1 cellular context compared by ENCODE assay signal in genomic region chr17:78248051-78248914, GRCh38.
A peak's percentile ranks its signal among the peaks of the same experiment; 100 is the strongest.
TF ChIP-seq lines count a peak whose summit lies in the region.

No MANE protein-coding gene starts in this region.

TF ChIP-seq in HepG2, 621 proteins besides CTCF, POLR2A, EP300 and RAD21 (continued from another document):
- TF ChIP-seq ZHX2 (IDR thresholded peaks at IDR 0.05; ENCODE audit: low read depth) (no peak), ZHX2 (CRISPR knock-in tag; IDR thresholded peaks at IDR 0.05; ENCODE audit: borderline replicate concordance) (no peak), ZNF446 (CRISPR knock-in tag; IDR thresholded peaks at IDR 0.05) (no peak), ZNF781 (CRISPR knock-in tag; IDR thresholded peaks at IDR 0.05; ENCODE audit: borderline replicate concordance, not compliant biosample characterization) (no peak), SOX5 (CRISPR knock-in tag; IDR thresholded peaks at IDR 0.05; ENCODE audit: borderline replicate concordance) (0 out of 2 replicates have a peak, but pooled peaks have one; percentile 17), ZNF337 (CRISPR knock-in tag; IDR thresholded peaks at IDR 0.05; ENCODE audit: borderline replicate concordance, low read depth) (0 out of 2 replicates have a peak, but pooled peaks have one; percentile 27), ZNF883 (CRISPR knock-in tag; IDR thresholded peaks at IDR 0.05; ENCODE audit: not compliant biosample characterization) (no peak), HOXA5 (CRISPR knock-in tag; IDR thresholded peaks at IDR 0.05) (no peak), RBFOX2 (IDR thresholded peaks at IDR 0.05; ENCODE audit: low read depth, low read length) (no peak), HMGA1 (CRISPR knock-in tag; conservative IDR thresholded peaks at IDR 0.05) (no peak), ZNF547 (CRISPR knock-in tag; IDR thresholded peaks at IDR 0.05) (0 out of 2 replicates have a peak, but pooled peaks have one; percentile 44), FOXO1 (CRISPR knock-in tag; IDR thresholded peaks at IDR 0.05) (no peak), ZBTB7A (CRISPR knock-in tag; IDR thresholded peaks at IDR 0.05) (peak; percentile 86), THAP9 (CRISPR knock-in tag; IDR thresholded peaks at IDR 0.05; ENCODE audit: borderline replicate concordance) (peak; percentile 23; the same call in 1 of the 2 replicates), TEAD3 (CRISPR knock-in tag; optimal IDR thresholded peaks at IDR 0.05; ENCODE audit: borderline replicate concordance) (peak; percentile 13), SP1 (IDR thresholded peaks at IDR 0.05) (no peak), SP1 (CRISPR knock-in tag; IDR thresholded peaks at IDR 0.05) (no peak), GMEB2 (CRISPR knock-in tag; IDR thresholded peaks at IDR 0.05; ENCODE audit: low read depth) (no peak), NFIC (IDR thresholded peaks at IDR 0.05; ENCODE audit: low read length) (no peak), GTF2F1 (IDR thresholded peaks at IDR 0.05; ENCODE audit: low read length) (no peak), TGIF2 (CRISPR knock-in tag; IDR thresholded peaks at IDR 0.05) (no peak), ZBTB4 (CRISPR knock-in tag; IDR thresholded peaks at IDR 0.05; ENCODE audit: borderline replicate concordance) (peak; percentile 60; the same call in 1 of the 2 replicates), YEATS4 (CRISPR knock-in tag; IDR thresholded peaks at IDR 0.05; ENCODE audit: borderline replicate concordance) (no peak)
- TF ChIP-seq, protein P1, sequence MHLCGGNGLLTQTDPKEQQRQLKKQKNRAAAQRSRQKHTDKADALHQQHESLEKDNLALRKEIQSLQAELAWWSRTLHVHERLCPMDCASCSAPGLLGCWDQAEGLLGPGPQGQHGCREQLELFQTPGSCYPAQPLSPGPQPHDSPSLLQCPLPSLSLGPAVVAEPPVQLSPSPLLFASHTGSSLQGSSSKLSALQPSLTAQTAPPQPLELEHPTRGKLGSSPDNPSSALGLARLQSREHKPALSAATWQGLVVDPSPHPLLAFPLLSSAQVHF (CRISPR knock-in tag; IDR thresholded peaks at IDR 0.05): no peak
- TF ChIP-seq, protein P2, sequence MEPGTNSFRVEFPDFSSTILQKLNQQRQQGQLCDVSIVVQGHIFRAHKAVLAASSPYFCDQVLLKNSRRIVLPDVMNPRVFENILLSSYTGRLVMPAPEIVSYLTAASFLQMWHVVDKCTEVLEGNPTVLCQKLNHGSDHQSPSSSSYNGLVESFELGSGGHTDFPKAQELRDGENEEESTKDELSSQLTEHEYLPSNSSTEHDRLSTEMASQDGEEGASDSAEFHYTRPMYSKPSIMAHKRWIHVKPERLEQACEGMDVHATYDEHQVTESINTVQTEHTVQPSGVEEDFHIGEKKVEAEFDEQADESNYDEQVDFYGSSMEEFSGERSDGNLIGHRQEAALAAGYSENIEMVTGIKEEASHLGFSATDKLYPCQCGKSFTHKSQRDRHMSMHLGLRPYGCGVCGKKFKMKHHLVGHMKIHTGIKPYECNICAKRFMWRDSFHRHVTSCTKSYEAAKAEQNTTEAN (CRISPR knock-in tag; conservative IDR thresholded peaks at IDR 0.05): no peak
- TF ChIP-seq, protein P3, sequence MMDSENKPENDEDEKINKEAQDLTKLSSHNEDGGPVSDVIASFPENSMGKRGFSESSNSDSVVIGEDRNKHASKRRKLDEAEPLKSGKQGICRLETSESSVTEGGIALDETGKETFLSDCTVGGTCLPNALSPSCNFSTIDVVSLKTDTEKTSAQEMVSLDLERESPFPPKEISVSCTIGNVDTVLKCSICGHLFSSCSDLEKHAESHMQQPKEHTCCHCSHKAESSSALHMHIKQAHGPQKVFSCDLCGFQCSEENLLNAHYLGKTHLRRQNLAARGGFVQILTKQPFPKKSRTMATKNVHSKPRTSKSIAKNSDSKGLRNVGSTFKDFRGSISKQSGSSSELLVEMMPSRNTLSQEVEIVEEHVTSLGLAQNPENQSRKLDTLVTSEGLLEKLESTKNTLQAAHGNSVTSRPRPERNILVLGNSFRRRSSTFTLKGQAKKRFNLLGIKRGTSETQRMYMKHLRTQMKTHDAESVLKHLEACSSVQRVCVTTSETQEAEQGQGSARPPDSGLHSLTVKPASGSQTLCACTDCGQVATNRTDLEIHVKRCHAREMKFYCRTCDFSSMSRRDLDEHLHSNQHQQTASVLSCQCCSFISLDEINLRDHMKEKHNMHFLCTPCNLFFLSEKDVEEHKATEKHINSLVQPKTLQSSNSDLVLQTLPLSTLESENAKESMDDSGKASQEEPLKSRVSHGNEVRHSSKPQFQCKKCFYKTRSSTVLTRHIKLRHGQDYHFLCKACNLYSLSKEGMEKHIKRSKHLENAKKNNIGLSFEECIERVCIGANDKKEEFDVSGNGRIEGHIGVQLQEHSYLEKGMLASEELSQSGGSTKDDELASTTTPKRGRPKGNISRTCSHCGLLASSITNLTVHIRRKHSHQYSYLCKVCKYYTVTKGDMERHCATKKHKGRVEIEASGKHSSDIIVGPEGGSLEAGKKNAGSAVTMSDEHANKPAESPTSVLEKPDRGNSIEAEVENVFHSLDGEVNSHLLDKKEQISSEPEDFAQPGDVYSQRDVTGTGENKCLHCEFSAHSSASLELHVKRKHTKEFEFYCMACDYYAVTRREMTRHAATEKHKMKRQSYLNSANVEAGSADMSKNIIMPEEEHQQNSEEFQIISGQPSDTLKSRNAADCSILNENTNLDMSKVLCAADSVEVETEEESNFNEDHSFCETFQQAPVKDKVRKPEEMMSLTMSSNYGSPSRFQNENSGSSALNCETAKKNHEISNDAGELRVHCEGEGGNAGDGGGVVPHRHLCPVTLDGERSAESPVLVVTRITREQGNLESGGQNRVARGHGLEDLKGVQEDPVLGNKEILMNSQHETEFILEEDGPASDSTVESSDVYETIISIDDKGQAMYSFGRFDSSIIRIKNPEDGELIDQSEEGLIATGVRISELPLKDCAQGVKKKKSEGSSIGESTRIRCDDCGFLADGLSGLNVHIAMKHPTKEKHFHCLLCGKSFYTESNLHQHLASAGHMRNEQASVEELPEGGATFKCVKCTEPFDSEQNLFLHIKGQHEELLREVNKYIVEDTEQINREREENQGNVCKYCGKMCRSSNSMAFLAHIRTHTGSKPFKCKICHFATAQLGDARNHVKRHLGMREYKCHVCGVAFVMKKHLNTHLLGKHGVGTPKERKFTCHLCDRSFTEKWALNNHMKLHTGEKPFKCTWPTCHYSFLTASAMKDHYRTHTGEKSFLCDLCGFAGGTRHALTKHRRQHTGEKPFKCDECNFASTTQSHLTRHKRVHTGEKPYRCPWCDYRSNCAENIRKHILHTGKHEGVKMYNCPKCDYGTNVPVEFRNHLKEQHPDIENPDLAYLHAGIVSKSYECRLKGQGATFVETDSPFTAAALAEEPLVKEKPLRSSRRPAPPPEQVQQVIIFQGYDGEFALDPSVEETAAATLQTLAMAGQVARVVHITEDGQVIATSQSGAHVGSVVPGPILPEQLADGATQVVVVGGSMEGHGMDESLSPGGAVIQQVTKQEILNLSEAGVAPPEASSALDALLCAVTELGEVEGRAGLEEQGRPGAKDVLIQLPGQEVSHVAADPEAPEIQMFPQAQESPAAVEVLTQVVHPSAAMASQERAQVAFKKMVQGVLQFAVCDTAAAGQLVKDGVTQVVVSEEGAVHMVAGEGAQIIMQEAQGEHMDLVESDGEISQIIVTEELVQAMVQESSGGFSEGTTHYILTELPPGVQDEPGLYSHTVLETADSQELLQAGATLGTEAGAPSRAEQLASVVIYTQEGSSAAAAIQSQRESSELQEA (CRISPR knock-in tag; IDR thresholded peaks at IDR 0.05; ENCODE audit: not compliant biosample characterization): no peak
- TF ChIP-seq, protein P4, sequence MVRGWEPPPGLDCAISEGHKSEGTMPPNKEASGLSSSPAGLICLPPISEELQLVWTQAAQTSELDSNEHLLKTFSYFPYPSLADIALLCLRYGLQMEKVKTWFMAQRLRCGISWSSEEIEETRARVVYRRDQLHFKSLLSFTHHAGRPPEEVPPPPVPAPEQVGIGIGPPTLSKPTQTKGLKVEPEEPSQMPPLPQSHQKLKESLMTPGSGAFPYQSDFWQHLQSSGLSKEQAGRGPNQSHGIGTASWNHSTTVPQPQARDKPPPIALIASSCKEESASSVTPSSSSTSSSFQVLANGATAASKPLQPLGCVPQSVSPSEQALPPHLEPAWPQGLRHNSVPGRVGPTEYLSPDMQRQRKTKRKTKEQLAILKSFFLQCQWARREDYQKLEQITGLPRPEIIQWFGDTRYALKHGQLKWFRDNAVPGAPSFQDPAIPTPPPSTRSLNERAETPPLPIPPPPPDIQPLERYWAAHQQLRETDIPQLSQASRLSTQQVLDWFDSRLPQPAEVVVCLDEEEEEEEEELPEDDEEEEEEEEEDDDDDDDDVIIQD (CRISPR knock-in tag; IDR thresholded peaks at IDR 0.05; ENCODE audit: low read depth): peak; percentile 38; the same call in 1 of the 2 replicates
TF ChIP-seq in HepG2: peak in this region for 61.
